In genomic region chr11:43922974-43923326, GRCh38 we compare ENCODE assay signal across 12 cellular contexts. TPM values are rescaled to one million over a fixed set of nuclear protein-coding genes. Genes with fewer than 3 reads are reported as not detected.
DNase-seq lines count a peak whose midpoint lies in the region; ATAC-seq, FAIRE-seq and TF ChIP-seq lines count a peak whose summit lies in the region.
"Had no signal": no experiment of that assay in that cellular context is flagged by ENCODE, and none has a peak within 500 bp of the region (broad histone marks: within the 10 kb centered on the region; RNA-seq: fewer than 3 reads in every experiment).

No MANE protein-coding gene starts in this region.

- no peak overlapping the region for H3K9ac ChIP-seq in IMR-90 (ENCODE audit: low read depth, low read length)
- H3K9ac ChIP-seq in subcutaneous abdominal adipose tissue (ENCODE audit: low read length in 5 of 5) = peak overlapping the region in 4 of 5 donors; percentile 43 to 63 (median 58)

- H3K27me3 ChIP-seq in IMR-90 (ENCODE audit: control insufficient read depth, insufficient read depth, low read length) (no peaks in the 10 kb centered on the region), subcutaneous abdominal adipose tissue (ENCODE audit: control insufficient read depth in 5 of 5, insufficient read depth in 4 of 5, low read length in 5 of 5) (no peaks in the 10 kb centered on the region)

- peak overlapping the region; percentile 39; the same call in 1 of the 2 replicates for H3K14ac ChIP-seq in IMR-90 (replicated peaks; ENCODE audit: low read depth, low read length)

- in situ Hi-C loops in IMR-90 (cut with MboI; ENCODE audit: low sequenced_read_pairs) = no loop called here

- peak overlapping the region; percentile 17 for H2AK9ac ChIP-seq in IMR-90 (replicated peaks; ENCODE audit: low read depth, low read length, poor library complexity)

- H3K9me1 ChIP-seq in IMR-90 (ENCODE audit: insufficient read depth, low read length) = peaks cover 20% of the 10 kb centered on the region

- H3K4me3 ChIP-seq in IMR-90 (ENCODE audit: insufficient read depth, low read depth, low read length) (no peak overlapping the region), coronary artery (peak overlapping the region; percentile 20), mesodermal cell (ENCODE audit: extremely low read depth, insufficient read depth, low read length, poor library complexity, severe bottlenecking) (no peak overlapping the region), subcutaneous abdominal adipose tissue (ENCODE audit: low read depth in 1 of 5, low read length in 5 of 5) (no peak overlapping the region)
- H3K4me3 ChIP-seq: SK-N-MC had no signal

- TF ChIP-seq POLR2A in IMR-90 (IDR thresholded peaks at IDR 0.05; ENCODE audit: low read depth, low read length) (no peak), GM12892 (IDR thresholded peaks at IDR 0.05; ENCODE audit: low read depth, low read length) (no peak)

- H3K27ac ChIP-seq in IMR-90 (ENCODE audit: insufficient read depth, low read length) (peak overlapping the region; percentile 85), coronary artery (peak overlapping the region; percentile 91 to 94), mesodermal cell (ENCODE audit: low read depth, low read length, severe bottlenecking) (peak overlapping the region; percentile 92), subcutaneous abdominal adipose tissue (ENCODE audit: low read depth, low read length) (peak overlapping the region; percentile 87)
- H3K27ac ChIP-seq: SK-N-MC, VCaP had no signal

- ATAC-seq in IMR-90 (ENCODE audit: low read depth) (peak; percentile 3), GM19328 (IDR thresholded peaks at IDR 0.05; ENCODE audit: unreplicated experiment) (no peak), GM18520 (IDR thresholded peaks at IDR 0.05; ENCODE audit: unreplicated experiment) (no peak)

- POLR2A ChIA-PET in IMR-90 (lab: Charles Lee; ENCODE audit: unreplicated experiment) = no interaction called here

- WGBS in IMR-90 (ENCODE audit: extremely low coverage in 2 of 2, insufficient read length in 1 of 2), 2 experiments = 60% methylated on average over 2 of the region's 6 CpGs; no CpG with 5 or more reads in 1 of the 2 experiments
- 76 to 79% methylated on average over 5 to 6 of the region's 6 CpGs for WGBS in mesodermal cell (ENCODE audit: insufficient coverage in 2 of 2), 2 experiments

- H2AK5ac ChIP-seq in IMR-90 (ENCODE audit: low read depth, low read length) = peak overlapping the region; percentile 86

- peak overlapping the region; percentile 47; the same call in 1 of the 2 replicates for H2BK20ac ChIP-seq in IMR-90 (ENCODE audit: low read depth, low read length)

- H3K9me3 ChIP-seq in IMR-90 (ENCODE audit: control insufficient read depth, insufficient read depth, low read length) = no peaks in the 10 kb centered on the region
- H3K9me3 ChIP-seq in mesodermal cell (ENCODE audit: control insufficient read depth, low read length) = no peaks in the 10 kb centered on the region
- H3K9me3 ChIP-seq in subcutaneous abdominal adipose tissue (ENCODE audit: control insufficient read depth in 5 of 5, low read length in 5 of 5) = no peaks in the 10 kb centered on the region

- H2BK15ac ChIP-seq in IMR-90 (ENCODE audit: low read depth, low read length) = peak overlapping the region; percentile 45; the same call in 1 of the 3 replicates

- H3K56ac ChIP-seq in IMR-90 (ENCODE audit: extremely low read depth, insufficient read depth, low read length) = no peak overlapping the region

- H2AFZ ChIP-seq in IMR-90 (replicated peaks; ENCODE audit: low read length, poor library complexity) = no peak overlapping the region

- no peak for TF ChIP-seq RAD21 in IMR-90 (IDR thresholded peaks at IDR 0.05; ENCODE audit: low read length)

- H3K36me3 ChIP-seq in IMR-90 (ENCODE audit: control insufficient read depth, insufficient read depth, low read length) (peaks cover 3% of the 10 kb centered on the region), mesodermal cell (ENCODE audit: control insufficient read depth, insufficient read depth, low read length) (peaks cover 21% of the 10 kb centered on the region), subcutaneous abdominal adipose tissue (ENCODE audit: control insufficient read depth in 5 of 5, insufficient read depth in 5 of 5, low read length in 5 of 5) (peaks cover 10 to 35% (median 21%) of the 10 kb centered on the region in 5 donors)

- H3K4me2 ChIP-seq in IMR-90 (ENCODE audit: low read depth, low read length) = peak overlapping the region; percentile 14; the same call in 1 of the 2 replicates

- peak overlapping the region; percentile 41 for H2BK120ac ChIP-seq in IMR-90 (ENCODE audit: low read depth, low read length)

- CTCF ChIA-PET in IMR-90 (lab: Yijun Ruan, JAX) = interaction anchor here (0.8 kb wide), 1 partner anchor 20 kb away, joined by 3 read pairs; no protein-coding TSS in a partner anchor

- H3K23ac ChIP-seq in IMR-90 (ENCODE audit: low read depth, low read length) = no peak overlapping the region

- DNase-seq in IMR-90 (no peak), coronary artery (ENCODE audit: low spot score) (peak; percentile 79), GM12892 (ENCODE audit: insufficient read length) (no peak)
- no peak for DNase-seq in stimulated activated naive CD4-positive, alpha-beta T cell treated with Interleukin-2 at 50 U/mL for 16 hours (lab: John Stamatoyannopoulos, UW)
- DNase-seq: activated naive CD4-positive, alpha-beta T cell treated with anti-CD3 and anti-CD28 coated beads, Interleukin-2, amount 50 U/mL, for 16 hours; NCI-H2029 treated with DMSO at 0.1 percent for 48 hours had no signal

- no TSS peak for BruUV-seq in IMR-90 (replicated peaks; lab: Mats Ljungman, UMichigan)

- intact Hi-C loops in IMR-90 (cut with micrococcal nuclease) = loop anchor here (2.0 kb wide), 1 partner anchor 14 kb away; no protein-coding TSS in a partner anchor

- H3K18ac ChIP-seq in IMR-90 (ENCODE audit: low read depth, low read length) = peak overlapping the region; percentile 72

- FAIRE-seq in GM12892 (lab: Jason Lieb, UNC) = no peak

- peak overlapping the region; percentile 65 for H4K5ac ChIP-seq in IMR-90 (ENCODE audit: low read depth, low read length)

- H3K4ac ChIP-seq in IMR-90 (ENCODE audit: low read depth, low read length) = peak overlapping the region; percentile 62

- no peak for TF ChIP-seq CTCF in IMR-90 (conservative IDR thresholded peaks at IDR 0.05; ENCODE audit: low read depth, low read length)
- no peak for TF ChIP-seq CTCF in coronary artery (IDR thresholded peaks at IDR 0.05)

- peaks cover 24% of the 10 kb centered on the region for H4K20me1 ChIP-seq in IMR-90 (ENCODE audit: insufficient read depth, low read length)

- H3K4me1 ChIP-seq in IMR-90 (ENCODE audit: control insufficient read depth, insufficient read depth, low read length) = peaks cover 43% of the 10 kb centered on the region
- peaks cover 55% of the 10 kb centered on the region for H3K4me1 ChIP-seq in mesodermal cell (ENCODE audit: control insufficient read depth, insufficient read depth, low read length, poor library complexity, severe bottlenecking)
- H3K4me1 ChIP-seq in subcutaneous abdominal adipose tissue (ENCODE audit: control insufficient read depth in 5 of 5, insufficient read depth in 5 of 5, low read length in 5 of 5) = peaks cover 20 to 61% (median 60%) of the 10 kb centered on the region in 5 donors

- peak overlapping the region in 1 of 2 experiments; percentile 44; a peak in 1 of 4 replicates for H4K8ac ChIP-seq in IMR-90 (ENCODE audit: low read depth in 2 of 2, low read length in 2 of 2)

- H4K91ac ChIP-seq in IMR-90 (ENCODE audit: insufficient read depth, low read depth, low read length) = 0 out of 2 replicates have a peak overlapping the region, but pooled peaks have one; percentile 27

- H2BK5ac ChIP-seq in IMR-90 (ENCODE audit: low read depth, low read length, poor library complexity, severe bottlenecking) = peak overlapping the region; percentile 67

- H3K79me1 ChIP-seq in IMR-90 (ENCODE audit: low read depth in 1 of 2, low read length in 2 of 2) = peaks cover 0 to 3% of the 10 kb centered on the region in 2 experiments; a peak in 1 of 4 replicates

- dilution Hi-C loops in IMR-90 (cut with HindIII; ENCODE audit: low sequenced_read_pairs, unreplicated experiment) = loop anchor here (25.0 kb wide), 1 partner anchor 114 kb away; the partner anchor contains the start of gene ACCSL

TF ChIP-seq in IMR-90, 13 proteins besides CTCF, POLR2A, EP300 and RAD21 (continues in another document):
- TF ChIP-seq MXI1 (IDR thresholded peaks at IDR 0.05; ENCODE audit: borderline replicate concordance, low read depth, low read length) (no peak), BHLHE40 (IDR thresholded peaks at IDR 0.05; ENCODE audit: low read depth, low read length) (no peak), CHD1 (IDR thresholded peaks at IDR 0.05; ENCODE audit: low read depth, low read length) (no peak), SMC3 (IDR thresholded peaks at IDR 0.05; ENCODE audit: low read depth, low read length) (no peak), MAZ (IDR thresholded peaks at IDR 0.05; ENCODE audit: borderline replicate concordance, low read depth, low read length) (no peak), USF2 (IDR thresholded peaks at IDR 0.05; ENCODE audit: low read depth, low read length) (no peak), RCOR1 (IDR thresholded peaks at IDR 0.05; ENCODE audit: insufficient replicate concordance, low read length) (no peak), RFX5 (IDR thresholded peaks at IDR 0.05; ENCODE audit: low read depth, low read length) (no peak), MAFK (IDR thresholded peaks at IDR 0.05; ENCODE audit: low read depth, low read length) (no peak), FOS (IDR thresholded peaks at IDR 0.05; ENCODE audit: low read depth, low read length) (no peak)

RNA-seq across cellular contexts. Expression of gene C11orf96, which starts 19.5 kb away (rescaled TPM):
- 0.18 and 0.56 TPM in 2 replicates for total RNA-seq in IMR-90 (2012; rRNA removed)
- polyA plus RNA-seq in IMR-90 (2012; rRNA removed) = 0.97 and 2.7 TPM in 2 replicates
- polyA plus RNA-seq in IMR-90 (2012; cell fraction: cytosol; rRNA removed) = 7.3 and 58.4 TPM in 2 replicates
- 43.6 and 63.1 TPM in 2 replicates for polyA plus RNA-seq in IMR-90 (2012; cell fraction: nucleus; rRNA removed; ENCODE audit: low replicate concordance)
- 8.8 TPM for polyA plus RNA-seq in mesodermal cell (2013, experiment 1 of 2)
- polyA plus RNA-seq in mesodermal cell (2013, experiment 2 of 2) = 11.5 TPM
- not detected for polyA plus RNA-seq in GM12892 (2012; ENCODE audit: missing spikeins)

RNA-seq across cellular contexts. Expression of gene ALKBH3, which starts 42.3 kb away (rescaled TPM):
- total RNA-seq in IMR-90 (2012; rRNA removed) = 62.9 and 68.6 TPM in 2 replicates
- polyA plus RNA-seq in IMR-90 (2012; rRNA removed) = 27.7 and 28.3 TPM in 2 replicates
- 10.3 and 19.9 TPM in 2 replicates for polyA plus RNA-seq in IMR-90 (2012; cell fraction: cytosol; rRNA removed)
- polyA plus RNA-seq in IMR-90 (2012; cell fraction: nucleus; rRNA removed; ENCODE audit: low replicate concordance) = 6.1 and 26.4 TPM in 2 replicates
- polyA plus RNA-seq in mesodermal cell (2013, experiment 1 of 2) = 35.1 TPM
- polyA plus RNA-seq in mesodermal cell (2013, experiment 2 of 2) = 26.9 TPM
- polyA plus RNA-seq in GM12892 (2012; ENCODE audit: missing spikeins) = 36.3 TPM
